8 cellular contexts compared by ENCODE assay signal in the genomic region with DNA sequence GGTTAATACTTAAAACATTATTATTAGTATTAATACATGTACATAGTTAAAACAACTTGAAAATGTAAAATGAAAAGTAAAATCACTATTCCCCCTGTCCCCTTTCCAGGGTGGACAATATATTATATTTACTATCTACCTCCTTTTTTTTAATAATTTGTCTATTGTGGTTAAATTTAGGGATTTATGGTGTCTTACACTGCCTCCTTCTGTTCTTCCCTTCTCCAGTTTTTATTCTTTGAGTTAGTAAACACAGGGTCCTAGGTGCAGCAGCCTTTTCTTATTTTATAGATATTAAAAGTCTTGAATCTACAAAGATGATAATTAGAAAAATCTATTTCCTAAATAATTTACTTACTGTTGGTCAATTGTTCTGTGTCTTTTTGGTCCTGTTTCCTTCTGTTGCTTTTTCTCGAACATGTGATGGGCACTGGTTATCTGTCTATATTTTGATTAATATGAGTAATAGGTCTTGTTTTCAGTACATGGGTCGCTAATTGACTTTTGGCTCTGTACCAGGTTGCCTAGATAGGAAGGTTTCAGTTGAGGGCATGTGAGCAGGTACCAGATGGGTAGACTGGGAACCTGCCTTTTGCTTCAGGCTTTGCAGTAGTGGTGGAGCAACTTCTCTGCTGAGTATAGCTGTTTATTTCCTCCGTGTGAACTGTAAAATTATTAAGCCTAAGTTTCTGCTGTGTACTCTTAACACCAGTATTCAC. TPM values are rescaled to one million over a fixed set of nuclear protein-coding genes. Genes with fewer than 3 reads are reported as not detected.
DNase-seq lines count a peak whose midpoint lies in the region; ATAC-seq and FAIRE-seq lines count a peak whose summit lies in the region.

No MANE protein-coding gene starts in this region.

- H3K4me1 Mint-ChIP-seq in activated T-helper 2 cell treated with anti-CD3 and anti-CD28 coated beads, Interferon-gamma antibody, Interleukin-2, Interleukin-4, amounts not matched to agents 10 μg/mL and 5 μg/mL and 100 μg/mL, durations not matched to agents 14 hours and 24 hours and 36 hours (ENCODE audit: low read depth): peaks cover 20% of the 10 kb centered on the region

- H3K27me3 Mint-ChIP-seq in activated T-helper 2 cell treated with anti-CD3 and anti-CD28 coated beads, Interferon-gamma antibody, Interleukin-2, Interleukin-4, amounts not matched to agents 10 μg/mL and 5 μg/mL and 100 μg/mL, durations not matched to agents 14 hours and 24 hours and 36 hours (ENCODE audit: low read depth): no peaks in the 10 kb centered on the region

- H3K9me3 ChIP-seq in KOPT-K1 (ENCODE audit: insufficient read depth, low read length, poor library complexity, severe bottlenecking) (no peaks in the 10 kb centered on the region), subcutaneous abdominal adipose tissue (ENCODE audit: control insufficient read depth in 5 of 5, low read length in 5 of 5) (no peaks in the 10 kb centered on the region)

- H3K27ac Mint-ChIP-seq in activated T-helper 2 cell treated with anti-CD3 and anti-CD28 coated beads, Interferon-gamma antibody, Interleukin-2, Interleukin-4, amounts not matched to agents 10 μg/mL and 5 μg/mL and 100 μg/mL, durations not matched to agents 14 hours and 24 hours and 36 hours: peak overlapping the region; percentile 67

- FAIRE-seq in islet of Langerhans (lab: Jason Lieb, UNC): peak; percentile 60

- H3K36me3 ChIP-seq in KOPT-K1 (ENCODE audit: insufficient read depth, low read length): no peaks in the 10 kb centered on the region
- H3K36me3 ChIP-seq in subcutaneous abdominal adipose tissue (ENCODE audit: control insufficient read depth in 5 of 5, insufficient read depth in 5 of 5, low read length in 5 of 5): no peaks in the 10 kb centered on the region

- H3K4me1 ChIP-seq in subcutaneous abdominal adipose tissue (ENCODE audit: control insufficient read depth in 5 of 5, insufficient read depth in 5 of 5, low read length in 5 of 5): peaks cover 0 to 28% (median 25%) of the 10 kb centered on the region in 5 donors

- no peaks in the 10 kb centered on the region for H3K9me3 Mint-ChIP-seq in activated T-helper 2 cell treated with anti-CD3 and anti-CD28 coated beads, Interferon-gamma antibody, Interleukin-2, Interleukin-4, amounts not matched to agents 10 μg/mL and 5 μg/mL and 100 μg/mL, durations not matched to agents 14 hours and 24 hours and 36 hours

- DNase-seq in DMS153 treated with DMSO at 0.1 percent for 48 hours (lab: John Stamatoyannopoulos, UW; ENCODE audit: unreplicated experiment): peak; percentile 7
- no peak for DNase-seq in activated T-helper 2 cell treated with anti-CD3 and anti-CD28 coated beads, Interferon-gamma antibody, Interleukin-2, Interleukin-4, amounts not matched to agents 10 μg/mL and 5 μg/mL and 100 μg/mL, durations not matched to agents 14 hours and 24 hours and 36 hours (ENCODE audit: low spot score)
- no peak for DNase-seq in NOMO-1 treated with DMSO at 0.1 percent for 48 hours (lab: John Stamatoyannopoulos, UW; ENCODE audit: unreplicated experiment)
- no peak for DNase-seq in LoVo (ENCODE audit: low spot score)

- no peak for ATAC-seq in GM21576 (IDR thresholded peaks at IDR 0.05; ENCODE audit: unreplicated experiment)

- no peaks in the 10 kb centered on the region for H3K27me3 ChIP-seq in subcutaneous abdominal adipose tissue (ENCODE audit: control insufficient read depth in 5 of 5, insufficient read depth in 4 of 5, low read length in 5 of 5)

- H3K27ac ChIP-seq in KOPT-K1 (ENCODE audit: low read depth, low read length, poor library complexity, severe bottlenecking): peak overlapping the region; percentile 81
- H3K27ac ChIP-seq in subcutaneous abdominal adipose tissue (ENCODE audit: low read depth, low read length): peak overlapping the region; percentile 94

- peak overlapping the region; percentile 89 to 98 (median 95) for H3K4me3 ChIP-seq in subcutaneous abdominal adipose tissue (ENCODE audit: low read depth in 1 of 5, low read length in 5 of 5)

- H3K4me3 Mint-ChIP-seq in activated T-helper 2 cell treated with anti-CD3 and anti-CD28 coated beads, Interferon-gamma antibody, Interleukin-2, Interleukin-4, amounts not matched to agents 10 μg/mL and 5 μg/mL and 100 μg/mL, durations not matched to agents 14 hours and 24 hours and 36 hours (ENCODE audit: low read depth): peak overlapping the region; percentile 99

- intact Hi-C loops in activated T-helper 2 cell treated with anti-CD3 and anti-CD28 coated beads, Interferon-gamma antibody, Interleukin-2, Interleukin-4, amounts not matched to agents 10 μg/mL and 5 μg/mL and 100 μg/mL, durations not matched to agents 14 hours and 24 hours and 36 hours (cut with micrococcal nuclease): no loop called here

- no peaks in the 10 kb centered on the region for H3K36me3 Mint-ChIP-seq in activated T-helper 2 cell treated with anti-CD3 and anti-CD28 coated beads, Interferon-gamma antibody, Interleukin-2, Interleukin-4, amounts not matched to agents 10 μg/mL and 5 μg/mL and 100 μg/mL, durations not matched to agents 14 hours and 24 hours and 36 hours (ENCODE audit: low read depth)

- H3K9ac ChIP-seq in subcutaneous abdominal adipose tissue (ENCODE audit: low read length in 5 of 5): peak overlapping the region; percentile 92 to 98 (median 97)

RNA-seq across cellular contexts. Expression of gene NUDT9, which starts 1.1 kb away (rescaled TPM):
- 12.0 and 12.1 TPM in 2 replicates for total RNA-seq in activated T-helper 2 cell treated with anti-CD3 and anti-CD28 coated beads, Interferon-gamma antibody, Interleukin-2, Interleukin-4, amounts not matched to agents 10 μg/mL and 5 μg/mL and 100 μg/mL, durations not matched to agents 14 hours and 24 hours and 36 hours

RNA-seq across cellular contexts. Expression of gene HSD17B11, which starts 32.5 kb away (rescaled TPM):
- total RNA-seq in activated T-helper 2 cell treated with anti-CD3 and anti-CD28 coated beads, Interferon-gamma antibody, Interleukin-2, Interleukin-4, amounts not matched to agents 10 μg/mL and 5 μg/mL and 100 μg/mL, durations not matched to agents 14 hours and 24 hours and 36 hours: 14.2 and 14.8 TPM in 2 replicates
